Comparison of ENCODE assay signal across 11 cellular contexts in genomic region chr18:79484661-79485621, GRCh38.
DNase-seq lines count a peak whose midpoint lies in the region; ATAC-seq and TF ChIP-seq lines count a peak whose summit lies in the region.
"Had no signal": no experiment of that assay in that cellular context is flagged by ENCODE, and none has a peak within 500 bp of the region (broad histone marks: within the 10 kb centered on the region; RNA-seq: fewer than 3 reads in every experiment).

No MANE protein-coding gene starts in this region.

- H3K4me1 ChIP-seq in tibial nerve: peaks cover 0 to 31% (median 8%) of the 10 kb centered on the region in 4 donors
- H3K4me1 ChIP-seq: colonic mucosa had no signal

- no peak for TF ChIP-seq POLR2A in tibial nerve (IDR thresholded peaks at IDR 0.05)

- DNase-seq in activated T-cell treated with anti-CD3 and anti-CD28 coated beads, Interleukin-2, amount 50 U/mL, for 24 hours: no peak
- no peak for DNase-seq in activated T-cell treated with anti-CD3 and anti-CD28 coated beads, Interleukin-2, amount 50 U/mL, for 48 hours
- DNase-seq in amniotic stem cell (lab: John Stamatoyannopoulos, UW): peak; percentile 98
- DNase-seq in islet precursor cell: peak; percentile 92
- peak in 1 of 2 donors; percentile 43 for DNase-seq in tibial nerve (ENCODE audit: low spot score in 2 of 2)
- DNase-seq in LoVo (ENCODE audit: low spot score): no peak
- DNase-seq: colonic mucosa had no signal

- H3K27me3 Mint-ChIP-seq in activated T-cell treated with anti-CD3 and anti-CD28 coated beads, Interleukin-2, amount 50 U/mL, for 24 hours: no peaks in the 10 kb centered on the region
- H3K27me3 Mint-ChIP-seq: CD8-positive, alpha-beta memory T cell had no signal

- 53 to 69% methylated on average over 27 to 42 of the region's 50 CpGs for WGBS in tibial nerve, 2 donors

- H3K27me3 ChIP-seq in tibial nerve: no peaks in the 10 kb centered on the region
- H3K27me3 ChIP-seq: colonic mucosa had no signal

- peak in 1 of 2 donors; percentile 61 for TF ChIP-seq EP300 in tibial nerve (IDR thresholded peaks at IDR 0.05)

- H3K36me3 ChIP-seq in tibial nerve: peaks cover 0 to 39% (median 8%) of the 10 kb centered on the region in 3 donors
- H3K36me3 ChIP-seq: colonic mucosa had no signal

- H3K4me3 ChIP-seq in tibial nerve: peak overlapping the region in 1 of 4 donors; percentile 14
- H3K4me3 ChIP-seq: colonic mucosa had no signal

- ATAC-seq in GM19023 (IDR thresholded peaks at IDR 0.05; ENCODE audit: unreplicated experiment) (no peak), HG03460 (IDR thresholded peaks at IDR 0.05; ENCODE audit: unreplicated experiment) (no peak)
- ATAC-seq: PC-3 had no signal

- TF ChIP-seq CTCF in tibial nerve (IDR thresholded peaks at IDR 0.05): no peak

- H3K4me3 Mint-ChIP-seq in activated T-cell treated with anti-CD3 and anti-CD28 coated beads, Interleukin-2, amount 50 U/mL, for 24 hours: no peak overlapping the region

- peaks cover 55% of the 10 kb centered on the region for H3K36me3 Mint-ChIP-seq in activated T-cell treated with anti-CD3 and anti-CD28 coated beads, Interleukin-2, amount 50 U/mL, for 24 hours (ENCODE audit: low read depth)

- peak overlapping the region; percentile 63 for H3K27ac Mint-ChIP-seq in activated T-cell treated with anti-CD3 and anti-CD28 coated beads, Interleukin-2, amount 50 U/mL, for 24 hours

- H3K9me3 ChIP-seq in tibial nerve: no peaks in the 10 kb centered on the region
- H3K9me3 ChIP-seq: colonic mucosa had no signal

- H3K27ac ChIP-seq in tibial nerve: peak overlapping the region in 3 of 4 donors; percentile 35 to 79 (median 51)
- H3K27ac ChIP-seq: colonic mucosa had no signal

- H3K9me3 Mint-ChIP-seq in activated T-cell treated with anti-CD3 and anti-CD28 coated beads, Interleukin-2, amount 50 U/mL, for 24 hours: no peaks in the 10 kb centered on the region
- H3K9me3 Mint-ChIP-seq: CD8-positive, alpha-beta memory T cell had no signal

- H3K4me1 Mint-ChIP-seq in activated T-cell treated with anti-CD3 and anti-CD28 coated beads, Interleukin-2, amount 50 U/mL, for 24 hours (ENCODE audit: low read depth): peaks cover 4% of the 10 kb centered on the region

Comparison
In these comparisons a context has a peak if more than half of its experiments do, and no peak if none do; other contexts are left out.
1. DNase-seq: peak in amniotic stem cell (single experiment) and islet precursor cell (single experiment); none in activated T-cell treated with anti-CD3 and anti-CD28 coated beads, Interleukin-2, amount 50 U/mL, for 24 hours (single experiment), activated T-cell treated with anti-CD3 and anti-CD28 coated beads, Interleukin-2, amount 50 U/mL, for 48 hours (0 of 2) and LoVo (single experiment).